27 cellular contexts compared by ENCODE assay signal in genomic region chr4:59960143-59960542, GRCh38.
"Had no signal": no experiment of that assay in that cellular context is flagged by ENCODE, and none has a peak within 500 bp of the region (broad histone marks: within the 10 kb centered on the region; RNA-seq: fewer than 3 reads in every experiment).

No MANE protein-coding gene starts in this region.

- H3K27me3 Mint-ChIP-seq: activated CD4-positive, alpha-beta memory T cell treated with anti-CD3 and anti-CD28 coated beads, Interleukin-2, amount 10 ng/mL, durations not matched to agents 7 days and 5 days; activated CD4-positive, alpha-beta T cell treated with anti-CD3 and anti-CD28 coated beads for 36 hours; activated naive CD8-positive, alpha-beta T cell; activated T-helper 17 cell treated with anti-CD3 and anti-CD28 coated beads, Interleukin-2, amount 50 U/mL, for 72 hours; T-helper 17 cell had no signal

- H3K27ac Mint-ChIP-seq: activated CD4-positive, alpha-beta memory T cell treated with anti-CD3 and anti-CD28 coated beads, Interleukin-2, amount 10 ng/mL, durations not matched to agents 7 days and 5 days; activated CD4-positive, alpha-beta T cell treated with anti-CD3 and anti-CD28 coated beads for 36 hours; activated naive CD4-positive, alpha-beta T cell treated with anti-CD3 and anti-CD28 coated beads for 36 hours; activated naive CD8-positive, alpha-beta T cell; activated T-helper 17 cell treated with anti-CD3 and anti-CD28 coated beads, Interleukin-2, amount 50 U/mL, for 72 hours; T-helper 17 cell had no signal

- DNase-seq: activated CD4-positive, alpha-beta memory T cell treated with anti-CD3 and anti-CD28 coated beads, Interleukin-2, amount 10 ng/mL, durations not matched to agents 7 days and 5 days; activated CD4-positive, alpha-beta T cell treated with anti-CD3 and anti-CD28 coated beads for 36 hours; activated CD4-positive, alpha-beta T cell treated with anti-CD3 and anti-CD28 coated beads, Interleukin-2, amount 50 U/mL, for 1 hour; activated gamma-delta T cell; activated naive CD4-positive, alpha-beta T cell treated with anti-CD3 and anti-CD28 coated beads for 36 hours; activated T-cell treated with anti-CD3 and anti-CD28 coated beads for 4 hours; activated T-cell treated with anti-CD3 and anti-CD28 coated beads, Interleukin-2, amount 50 U/mL, for 48 hours; brain microvascular endothelial cell; caudate nucleus; KG1; NCI-H1092; NCI-H1417; NCI-H1930; NCI-H2171; NCI-H2227 treated with DMSO at 0.1 percent for 48 hours; NCI-H446 treated with DMSO at 0.1 percent for 48 hours; NCI-H526 treated with DMSO at 0.1 percent for 48 hours; NCI-H82; RPMI8226; SHP77; T-helper 17 cell; T1000 had no signal

- H3K4me1 Mint-ChIP-seq: activated CD4-positive, alpha-beta memory T cell treated with anti-CD3 and anti-CD28 coated beads, Interleukin-2, amount 10 ng/mL, durations not matched to agents 7 days and 5 days; activated CD4-positive, alpha-beta T cell treated with anti-CD3 and anti-CD28 coated beads for 36 hours; activated T-helper 17 cell treated with anti-CD3 and anti-CD28 coated beads, Interleukin-2, amount 50 U/mL, for 72 hours; T-helper 17 cell had no signal

- H3K9me3 Mint-ChIP-seq: activated CD4-positive, alpha-beta memory T cell treated with anti-CD3 and anti-CD28 coated beads, Interleukin-2, amount 10 ng/mL, durations not matched to agents 7 days and 5 days had no signal

- ATAC-seq: activated CD4-positive, alpha-beta T cell treated with anti-CD3 and anti-CD28 coated beads for 36 hours; activated T-helper 17 cell treated with anti-CD3 and anti-CD28 coated beads, Interleukin-2, amount 50 U/mL, for 72 hours; Panc1; T-helper 17 cell had no signal

- H3K36me3 Mint-ChIP-seq: activated naive CD8-positive, alpha-beta T cell had no signal

- H3K4me3 Mint-ChIP-seq: activated CD4-positive, alpha-beta memory T cell treated with anti-CD3 and anti-CD28 coated beads, Interleukin-2, amount 10 ng/mL, durations not matched to agents 7 days and 5 days; activated CD4-positive, alpha-beta T cell treated with anti-CD3 and anti-CD28 coated beads for 36 hours; activated naive CD4-positive, alpha-beta T cell treated with anti-CD3 and anti-CD28 coated beads for 36 hours; activated naive CD8-positive, alpha-beta T cell; activated T-helper 17 cell treated with anti-CD3 and anti-CD28 coated beads, Interleukin-2, amount 50 U/mL, for 72 hours; T-helper 17 cell had no signal

- H3K4me3 ChIP-seq: SJSA1 had no signal

- H3K4me1 ChIP-seq: SJSA1 had no signal

- H3K9me3 ChIP-seq: SJSA1 had no signal

- H3K36me3 ChIP-seq: brain microvascular endothelial cell, SJSA1 had no signal

- H3K27ac ChIP-seq: brain microvascular endothelial cell, SJSA1, VCaP had no signal

- H3K27me3 ChIP-seq: brain microvascular endothelial cell, SJSA1 had no signal
